27 cellular contexts compared by ENCODE assay signal in the genomic region with DNA sequence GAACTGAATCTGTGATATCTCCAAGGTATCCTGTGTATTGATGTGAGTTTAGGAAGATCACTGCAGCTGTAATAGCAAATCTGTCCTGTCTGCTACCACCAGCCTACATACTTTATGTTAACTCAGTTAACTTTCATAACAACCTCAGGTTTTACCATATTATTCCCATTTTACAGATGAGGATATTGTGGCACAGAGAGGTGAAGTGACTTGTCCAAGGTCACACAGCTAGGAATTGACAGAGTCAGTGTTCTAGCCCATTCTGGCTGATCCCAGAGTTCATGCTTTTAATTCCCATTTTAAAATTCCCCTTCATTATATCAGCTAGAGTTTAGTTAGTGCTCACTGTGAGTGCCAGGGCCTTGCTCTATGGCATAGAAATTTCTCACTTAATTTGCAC. TPM values are rescaled to one million over a fixed set of nuclear protein-coding genes. Genes with fewer than 3 reads are reported as not detected.
"Had no signal": no experiment of that assay in that cellular context is flagged by ENCODE, and none has a peak within 500 bp of the region (broad histone marks: within the 10 kb centered on the region; RNA-seq: fewer than 3 reads in every experiment).

No MANE protein-coding gene starts in this region.

- H3K9me3 Mint-ChIP-seq: activated CD4-positive, alpha-beta memory T cell treated with anti-CD3 and anti-CD28 coated beads for 36 hours; dendritic cell treated with granulocyte-macrophage colony-stimulating factor and Interleukin-4, amounts not matched to agents 40 ng/mL and 50 ng/mL, for 4 days; mesothelial cell of epicardium; neural crest cell had no signal

- H3K36me3 Mint-ChIP-seq: activated CD4-positive, alpha-beta memory T cell treated with anti-CD3 and anti-CD28 coated beads for 36 hours; mesothelial cell of epicardium; naive B cell had no signal

- H3K27ac ChIP-seq: epithelial cell of prostate, gastrocnemius medialis, testis, transverse colon had no signal

- H3K27me3 ChIP-seq: gastrocnemius medialis, testis, transverse colon had no signal

- H3K9me3 ChIP-seq: gastrocnemius medialis, testis, transverse colon had no signal

- ATAC-seq: gastrocnemius medialis had no signal

- H3K27ac Mint-ChIP-seq: activated CD4-positive, alpha-beta memory T cell treated with anti-CD3 and anti-CD28 coated beads for 36 hours; activated CD4-positive, alpha-beta T cell treated with anti-CD3 and anti-CD28 coated beads, Interleukin-2, amount 10 ng/mL, durations not matched to agents 24 days and 14 days; activated T-helper 1 cell treated with anti-CD3 and anti-CD28 coated beads, Interleukin-12 subunit alpha, Interleukin-12 subunit beta, Interleukin-2, Interleukin-4 antibody, amounts not matched to agents 30 ng/mL and 10 ng/mL and 1 ng/mL, durations not matched to agents 14 hours and 24 hours and 36 hours; dendritic cell treated with granulocyte-macrophage colony-stimulating factor and Interleukin-4, amounts not matched to agents 40 ng/mL and 50 ng/mL, for 4 days; mesothelial cell of epicardium had no signal

- H3K27me3 Mint-ChIP-seq: dendritic cell treated with granulocyte-macrophage colony-stimulating factor and Interleukin-4, amounts not matched to agents 40 ng/mL and 50 ng/mL, for 4 days; naive B cell had no signal

- H3K36me3 ChIP-seq: gastrocnemius medialis, transverse colon had no signal

- H3K4me1 ChIP-seq: gastrocnemius medialis, testis, transverse colon had no signal

- H3K4me3 ChIP-seq: gastrocnemius medialis, testis, transverse colon had no signal

- DNase-seq: activated CD4-positive, alpha-beta memory T cell treated with anti-CD3 and anti-CD28 coated beads for 36 hours; activated CD4-positive, alpha-beta T cell treated with anti-CD3 and anti-CD28 coated beads, Interleukin-2, amount 10 ng/mL, durations not matched to agents 24 days and 14 days; activated CD4-positive, CD25-positive, alpha-beta regulatory T cell treated with anti-CD3 and anti-CD28 coated beads, Interleukin-2, amount 50 U/mL, for 72 hours; activated CD8-positive, alpha-beta memory T cell treated with anti-CD3 and anti-CD28 coated beads, Interleukin-2, amount 50 U/mL, for 4 hours; activated gamma-delta T cell; activated naive CD4-positive, alpha-beta T cell treated with anti-CD3 and anti-CD28 coated beads, Interleukin-2, amount 50 U/mL, for 16 hours; activated T-cell treated with anti-CD3 and anti-CD28 coated beads, Interleukin-2, amount 50 U/mL, for 1 hour; amniotic stem cell; central memory CD4-positive, alpha-beta T cell; effector CD4-positive, alpha-beta T cell; gastrocnemius medialis; glutamatergic neuron; islet precursor cell; left ventricle myocardium superior; naive B cell; posterior cingulate gyrus; stimulated activated CD4-positive, alpha-beta T cell treated with anti-CD3 and anti-CD28 coated beads, Interleukin-2, amount 100 ng/mL, for 48 hours; stimulated activated naive CD4-positive, alpha-beta T cell treated with Interleukin-2 at 50 U/mL for 16 hours; T-helper 2 cell; testis; transverse colon had no signal

- H3K4me3 Mint-ChIP-seq: activated CD4-positive, alpha-beta memory T cell treated with anti-CD3 and anti-CD28 coated beads for 36 hours; activated CD4-positive, alpha-beta T cell treated with anti-CD3 and anti-CD28 coated beads, Interleukin-2, amount 10 ng/mL, durations not matched to agents 24 days and 14 days; activated T-helper 1 cell treated with anti-CD3 and anti-CD28 coated beads, Interleukin-12 subunit alpha, Interleukin-12 subunit beta, Interleukin-2, Interleukin-4 antibody, amounts not matched to agents 30 ng/mL and 10 ng/mL and 1 ng/mL, durations not matched to agents 14 hours and 24 hours and 36 hours; dendritic cell treated with granulocyte-macrophage colony-stimulating factor and Interleukin-4, amounts not matched to agents 40 ng/mL and 50 ng/mL, for 4 days; mesothelial cell of epicardium; neural crest cell had no signal

- H3K4me1 Mint-ChIP-seq: mesothelial cell of epicardium had no signal

- FAIRE-seq: astrocyte had no signal

RNA-seq across cellular contexts. Expression of gene PLEK, which starts 49.4 kb away (rescaled TPM):
- total RNA-seq: astrocyte, mesothelial cell of epicardium, neural crest cell had no signal
